8 cellular contexts compared by ENCODE assay signal in the genomic region with DNA sequence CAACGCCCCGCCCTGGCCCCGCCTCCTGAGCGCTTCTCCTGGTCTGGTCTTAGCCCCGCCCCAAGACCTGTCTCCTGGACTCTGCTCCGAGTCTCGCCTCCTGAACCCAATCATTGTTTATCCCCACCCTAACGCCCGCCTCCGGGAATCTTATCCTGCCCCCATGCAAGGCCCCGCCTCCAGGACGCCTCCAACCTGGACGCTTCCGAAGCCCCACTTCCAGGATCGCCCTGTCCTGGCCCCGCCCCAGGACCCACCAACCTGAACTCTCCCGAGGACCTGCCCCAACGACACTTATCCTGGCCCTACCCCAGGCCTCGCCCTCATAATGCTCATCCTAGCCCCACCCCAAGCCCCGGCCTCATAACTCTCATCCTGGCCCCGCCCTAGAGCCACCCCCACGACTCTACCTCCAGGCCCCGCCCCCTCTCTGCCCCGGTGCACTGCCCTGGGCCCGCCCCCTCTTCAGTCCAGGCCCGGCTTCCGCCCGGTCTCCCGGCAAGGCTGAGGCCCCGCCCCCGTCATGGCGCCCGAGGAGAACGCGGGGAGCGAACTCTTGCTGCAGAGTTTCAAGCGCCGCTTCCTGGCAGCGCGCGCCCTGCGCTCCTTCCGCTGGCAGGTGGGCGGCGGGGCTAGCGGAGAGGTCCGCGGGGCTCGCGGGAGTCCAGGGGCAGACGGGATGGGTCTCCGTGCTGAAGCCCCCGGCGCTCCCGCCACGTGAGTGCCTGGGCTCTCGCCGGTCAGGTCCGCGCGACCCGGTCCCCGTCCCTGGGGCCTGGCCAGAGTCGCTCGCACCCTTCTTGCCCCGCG. TPM values are rescaled to one million over a fixed set of nuclear protein-coding genes. Genes with fewer than 3 reads are reported as not detected.
DNase-seq lines count a peak whose midpoint lies in the region; ATAC-seq and TF ChIP-seq lines count a peak whose summit lies in the region.

No MANE protein-coding gene starts in this region.

- ATAC-seq in GM21786 (IDR thresholded peaks at IDR 0.05; ENCODE audit: unreplicated experiment), result peak; percentile 99
- peak; percentile 93 to 99 (median 93) for ATAC-seq in natural killer cell

- DNase-seq in DMS79 treated with DMSO at 0.1 percent for 48 hours (lab: John Stamatoyannopoulos, UW) (peak; percentile 98), RKO (ENCODE audit: low spot score) (peak; percentile 98), fibroblast of peridontal ligament (ENCODE audit: extremely low read depth) (peak; percentile 98), natural killer cell (peak; percentile 96)
- DNase-seq in activated T-helper 1 cell treated with anti-CD3 and anti-CD28 coated beads, Interleukin-2, amount 50 U/mL, for 16 hours (ENCODE audit: low read depth in 1 of 2, low spot score in 1 of 2), result peak; percentile 96
- peak; percentile 94 to 97 (median 96) for DNase-seq in stimulated activated naive CD4-positive, alpha-beta T cell (lab: John Stamatoyannopoulos, UW)

- no peaks in the 10 kb centered on the region for H3K36me3 Mint-ChIP-seq in natural killer cell

- H3K9me3 ChIP-seq in KOPT-K1 (ENCODE audit: insufficient read depth, low read length, poor library complexity, severe bottlenecking), result no peaks in the 10 kb centered on the region

- TF ChIP-seq CTCF in natural killer cell (IDR thresholded peaks at IDR 0.05), result no peak

- peaks cover 5 to 18% of the 10 kb centered on the region in 2 donors for H3K4me1 Mint-ChIP-seq in natural killer cell

- peaks cover 0 to 3% of the 10 kb centered on the region in 2 donors for H3K27me3 Mint-ChIP-seq in natural killer cell (ENCODE audit: low read depth in 2 of 2)

- intact Hi-C loops in natural killer cell (cut with micrococcal nuclease), result loop anchor here (1.0 to 10.0 kb wide), 2 partner anchors 26 to 342 kb away; partner anchors contain the start of gene DHCR7

- H3K27ac Mint-ChIP-seq in natural killer cell, result peak overlapping the region; percentile 92 to 98

- peak overlapping the region; percentile 94 for H3K4me3 Mint-ChIP-seq in natural killer cell

- H3K27ac ChIP-seq in KOPT-K1 (ENCODE audit: low read depth, low read length, poor library complexity, severe bottlenecking), result peak overlapping the region; percentile 74

- H3K36me3 ChIP-seq in KOPT-K1 (ENCODE audit: insufficient read depth, low read length), result no peaks in the 10 kb centered on the region; the same call in 1 of the 2 replicates

- no peaks in the 10 kb centered on the region for H3K9me3 Mint-ChIP-seq in natural killer cell

RNA-seq across cellular contexts. Expression of gene DEFB108B, which starts 45.8 kb away (rescaled TPM):
- not detected for total RNA-seq in natural killer cell

Comparison
In these comparisons a context has a peak if more than half of its experiments do, and no peak if none do; other contexts are left out.
1. Peak in every context shown above with its lines: DNase-seq, ATAC-seq and H3K27ac ChIP-seq.